In the genomic region with DNA sequence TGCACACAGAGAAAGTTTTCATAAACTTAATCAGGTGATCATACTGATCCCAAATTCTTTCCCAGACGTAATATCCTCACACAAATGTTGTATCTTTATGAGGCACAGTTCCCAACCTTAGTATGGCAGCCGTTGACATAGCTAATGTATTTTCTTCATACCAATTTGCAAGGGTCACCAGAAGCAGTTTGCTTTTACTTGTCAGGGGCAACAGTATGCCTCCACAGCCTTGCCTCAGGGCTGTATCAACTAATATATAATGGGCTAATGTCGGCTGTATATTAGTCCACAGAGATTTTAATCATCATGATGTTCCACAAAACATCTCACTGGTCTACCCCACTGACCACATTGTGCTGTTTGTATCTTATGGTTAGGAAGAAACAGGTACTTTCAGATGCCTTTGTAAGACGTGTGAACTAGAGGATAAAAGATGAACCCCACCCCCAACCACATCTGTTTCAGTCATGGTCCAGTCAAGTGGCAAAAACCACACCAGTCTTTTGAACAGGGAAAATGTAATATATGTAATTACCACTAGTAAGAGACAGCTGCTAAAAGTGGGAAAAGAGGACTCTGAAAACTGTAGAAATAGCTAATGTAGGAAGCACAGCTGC, we compare ENCODE assay signal across 15 cellular contexts. TPM values are rescaled to one million over a fixed set of nuclear protein-coding genes. Genes with fewer than 3 reads are reported as not detected.
DNase-seq lines count a peak whose midpoint lies in the region; ATAC-seq, FAIRE-seq and TF ChIP-seq lines count a peak whose summit lies in the region.
"Had no signal": no experiment of that assay in that cellular context is flagged by ENCODE, and none has a peak within 500 bp of the region (broad histone marks: within the 10 kb centered on the region; RNA-seq: fewer than 3 reads in every experiment).

No MANE protein-coding gene starts in this region.

- no peaks in the 10 kb centered on the region for H3K9me3 ChIP-seq in GM12878 (replicated peaks; ENCODE audit: control insufficient read depth, insufficient read depth, low read length)
- H3K9me3 ChIP-seq: BLaER1 had no signal

- no peaks in the 10 kb centered on the region for H3K27me3 ChIP-seq in GM12878 (replicated peaks in 1 of 2; ENCODE audit: control insufficient read depth in 2 of 2, insufficient read depth in 2 of 2, low read length in 1 of 2)
- H3K27me3 ChIP-seq: BLaER1 had no signal

- H3K79me2 ChIP-seq in GM12878 (ENCODE audit: control insufficient read depth, insufficient read depth, low read length), result no peaks in the 10 kb centered on the region

- CTCF ChIA-PET in GM12878 (lab: Yijun Ruan, JAX), result interaction anchor here (0.6 to 5.6 kb wide), 8 partner anchors 33 to 631 kb away, joined by 3 to 33 read pairs (median 4); no protein-coding TSS in a partner anchor

- no peak overlapping the region for H3K4me3 Mint-ChIP-seq in stimulated activated naive CD8-positive, alpha-beta T cell treated with anti-CD3 and anti-CD28 coated beads, Interleukin-15, Interleukin-2, amounts not matched to agents 100 ng/mL and 50 ng/mL, for 24 hours
- H3K4me3 Mint-ChIP-seq in stimulated activated naive B cell treated with anti-CD40 and anti-IgM and Interleukin-4, amounts not matched to agents 10 μg/mL and 1 μg/mL and 100 μg/mL, for 72 hours, result no peak overlapping the region

- no peak for DNase-seq in stimulated activated naive CD8-positive, alpha-beta T cell treated with anti-CD3 and anti-CD28 coated beads, Interleukin-15, Interleukin-2, amounts not matched to agents 100 U/mL and 50 U/mL, for 24 hours
- DNase-seq in GM12878 (ENCODE audit: low read depth, low spot score) (peak; percentile 24), NCI-H345 (lab: John Stamatoyannopoulos, UW) (no peak), activated gamma-delta T cell treated with Interleukin-2 at 50 U/mL for 16 hours (no peak)
- DNase-seq in activated effector memory CD4-positive, alpha-beta T cell treated with anti-CD3 and anti-CD28 coated beads, Interleukin-2, amount 50 U/mL, for 16 hours, result no peak
- DNase-seq in stimulated activated naive B cell treated with anti-CD40 and anti-IgM and Interleukin-4, amounts not matched to agents 10 μg/mL and 1 μg/mL and 100 μg/mL, for 72 hours, result no peak
- DNase-seq: 8988T, DMS 273 treated with DMSO at 0.1 percent for 48 hours, H7, NCI-H1092, NCI-H69, PC-9 had no signal

- H3K4me3 ChIP-seq in GM12878, result no peak overlapping the region
- H3K4me3 ChIP-seq: BLaER1, PC-9 had no signal

- no peaks in the 10 kb centered on the region for H4K20me1 ChIP-seq in GM12878 (ENCODE audit: control insufficient read depth, insufficient read depth)

- TF ChIP-seq RAD21 in GM12878 (IDR thresholded peaks at IDR 0.05; ENCODE audit: insufficient read depth, low read depth, low read length), result no peak

- TF ChIP-seq EP300 in GM12878 (IDR thresholded peaks at IDR 0.05; ENCODE audit: borderline replicate concordance in 1 of 2, control insufficient read depth in 1 of 2, low read depth in 2 of 2, low read length in 2 of 2), result no peak

- H3K4me1 ChIP-seq in GM12878 (ENCODE audit: control insufficient read depth, insufficient read depth, low read length), result peaks cover 4% of the 10 kb centered on the region; the same call in 1 of the 2 replicates

- no peaks in the 10 kb centered on the region for H3K9me3 Mint-ChIP-seq in stimulated activated naive CD8-positive, alpha-beta T cell treated with anti-CD3 and anti-CD28 coated beads, Interleukin-15, Interleukin-2, amounts not matched to agents 100 ng/mL and 50 ng/mL, for 24 hours
- no peaks in the 10 kb centered on the region for H3K9me3 Mint-ChIP-seq in stimulated activated naive B cell treated with anti-CD40 and anti-IgM and Interleukin-4, amounts not matched to agents 10 μg/mL and 1 μg/mL and 100 μg/mL, for 72 hours

- peak overlapping the region; percentile 10 for H3K27ac Mint-ChIP-seq in stimulated activated naive CD8-positive, alpha-beta T cell treated with anti-CD3 and anti-CD28 coated beads, Interleukin-15, Interleukin-2, amounts not matched to agents 100 ng/mL and 50 ng/mL, for 24 hours
- H3K27ac Mint-ChIP-seq in stimulated activated naive B cell treated with anti-CD40 and anti-IgM and Interleukin-4, amounts not matched to agents 10 μg/mL and 1 μg/mL and 100 μg/mL, for 72 hours, result no peak overlapping the region

- TF ChIP-seq POLR2A in GM12878 (IDR thresholded peaks at IDR 0.05; ENCODE audit: low read depth, low read length), result no peak

- no peak for FAIRE-seq in GM12878 (lab: Jason Lieb, UNC)

- H3K4me2 ChIP-seq in GM12878 (ENCODE audit: control insufficient read depth, insufficient read depth), result no peak overlapping the region
- H3K4me2 ChIP-seq: BLaER1, PC-9 had no signal

- H3K9ac ChIP-seq in GM12878 (ENCODE audit: control insufficient read depth, insufficient read depth, low read length), result no peak overlapping the region
- H3K9ac ChIP-seq: BLaER1 had no signal

- H3K36me3 ChIP-seq in GM12878 (ENCODE audit: control insufficient read depth in 2 of 2, insufficient read depth in 2 of 2, low read length in 1 of 2), result peaks cover 0 to 8% of the 10 kb centered on the region in 2 experiments

- ATAC-seq in stimulated activated naive CD8-positive, alpha-beta T cell treated with anti-CD3 and anti-CD28 coated beads, Interleukin-15, Interleukin-2, amounts not matched to agents 100 U/mL and 50 U/mL, for 24 hours, result no peak
- ATAC-seq in HG02938 (IDR thresholded peaks at IDR 0.05; ENCODE audit: unreplicated experiment) (peak; percentile 72), GM12878 (peak; percentile 88)
- ATAC-seq in stimulated activated naive B cell treated with anti-CD40 and anti-IgM and Interleukin-4, amounts not matched to agents 10 μg/mL and 1 μg/mL and 100 μg/mL, for 72 hours (replicated peaks), result no peak

- H2AFZ ChIP-seq in GM12878 (ENCODE audit: control insufficient read depth, low read depth, low read length), result no peak overlapping the region
- H2AFZ ChIP-seq: PC-9 had no signal

- no peak overlapping the region for H3K27ac ChIP-seq in GM12878 (ENCODE audit: control insufficient read depth, insufficient read depth)
- H3K27ac ChIP-seq: BLaER1, PC-9 had no signal

- intact Hi-C loops in GM12878 (cut with micrococcal nuclease; ENCODE audit: unreplicated experiment), result loop anchor here (5.0 to 10.0 kb wide), 3 partner anchors 32 to 865 kb away; no protein-coding TSS in a partner anchor

- POLR2A ChIA-PET in GM12878 (lab: Charles Lee), result no interaction called here

- no peaks in the 10 kb centered on the region for H3K4me1 Mint-ChIP-seq in stimulated activated naive CD8-positive, alpha-beta T cell treated with anti-CD3 and anti-CD28 coated beads, Interleukin-15, Interleukin-2, amounts not matched to agents 100 ng/mL and 50 ng/mL, for 24 hours (ENCODE audit: low read depth)
- H3K4me1 Mint-ChIP-seq in stimulated activated naive B cell treated with anti-CD40 and anti-IgM and Interleukin-4, amounts not matched to agents 10 μg/mL and 1 μg/mL and 100 μg/mL, for 72 hours, result no peaks in the 10 kb centered on the region

- TF ChIP-seq CTCF in GM12878 (IDR thresholded peaks at IDR 0.05 in 2 of 3, conservative IDR thresholded peaks at IDR 0.05 in 1 of 3; ENCODE audit: control insufficient read depth in 2 of 3, extremely low read depth in 1 of 3, insufficient read depth in 1 of 3, low read depth in 3 of 3, low read length in 3 of 3), result no peak

- BruUV-seq in GM12878 (replicated peaks; lab: Mats Ljungman, UMichigan), result no TSS peak

- WGBS in GM12878 (ENCODE audit: insufficient coverage, insufficient replicate concordance, low lambda C conversion rate, missing lambda C conversion rate), result 62% methylated on average over 4 of the region's 4 CpGs

- no peaks in the 10 kb centered on the region for H3K27me3 Mint-ChIP-seq in stimulated activated naive CD8-positive, alpha-beta T cell treated with anti-CD3 and anti-CD28 coated beads, Interleukin-15, Interleukin-2, amounts not matched to agents 100 ng/mL and 50 ng/mL, for 24 hours
- no peaks in the 10 kb centered on the region for H3K27me3 Mint-ChIP-seq in stimulated activated naive B cell treated with anti-CD40 and anti-IgM and Interleukin-4, amounts not matched to agents 10 μg/mL and 1 μg/mL and 100 μg/mL, for 72 hours

- in situ Hi-C loops in GM12878 (cut with MboI), result loop anchor here (5.0 kb wide), 1 partner anchor 357 kb away; no protein-coding TSS in a partner anchor

- SMC1A ChIA-PET in GM12878 (lab: Charles Lee; ENCODE audit: uncharacterized antibody, unreplicated experiment), result interaction anchor here (0.8 to 3.0 kb wide), 9 partner anchors 14 to 504 kb away, joined by 3 to 17 read pairs (median 4); no protein-coding TSS in a partner anchor

- H3K36me3 Mint-ChIP-seq in stimulated activated naive CD8-positive, alpha-beta T cell treated with anti-CD3 and anti-CD28 coated beads, Interleukin-15, Interleukin-2, amounts not matched to agents 100 ng/mL and 50 ng/mL, for 24 hours (ENCODE audit: low read depth), result peaks cover 44% of the 10 kb centered on the region
- H3K36me3 Mint-ChIP-seq in stimulated activated naive B cell treated with anti-CD40 and anti-IgM and Interleukin-4, amounts not matched to agents 10 μg/mL and 1 μg/mL and 100 μg/mL, for 72 hours, result peaks cover 25 to 49% of the 10 kb centered on the region in 2 donors

- RAD21 ChIA-PET in GM12878 (lab: Charles Lee; ENCODE audit: unreplicated experiment), result interaction anchor here (1.7 to 1.9 kb wide), 2 partner anchors 327 to 355 kb away, joined by 5 to 7 read pairs; no protein-coding TSS in a partner anchor

RNA-seq across cellular contexts. Expression of a gene that starts 55.2 kb away (rescaled TPM):
- total RNA-seq in GM12878 (2013; cell fraction: nucleolus; rRNA removed), result 13.1 and 14.4 TPM in 2 replicates
- 3.4 and 4.0 TPM in 2 replicates for total RNA-seq in GM12878 (2014; rRNA removed)
- total RNA-seq in GM12878 (2014; rRNA removed; fragmentation: Illumina TruSeq; extraction: Trizol), result 4.7 and 5.0 TPM in 2 replicates
- total RNA-seq in GM12878 (2021), result 6.6 and 8.4 TPM in 2 replicates
- polyA plus RNA-seq in GM12878 (2011; ENCODE audit: low read depth), result 0.73 TPM
- polyA plus RNA-seq in GM12878 (2011; rRNA removed), result 3.8 and 4.9 TPM in 2 replicates
- polyA plus RNA-seq in GM12878 (2011; cell fraction: cytosol; rRNA removed), result 1.6 and 2.4 TPM in 2 replicates
- polyA plus RNA-seq in GM12878 (2011; cell fraction: nucleus; rRNA removed), result 3.2 and 4.2 TPM in 2 replicates
- polyA plus RNA-seq in GM12878 (2012), result 1.1 and 1.2 TPM in 2 replicates
- polyA plus RNA-seq in GM12878 (2014; fragmentation: Illumina TruSeq; extraction: Trizol), result 1.4 and 1.6 TPM in 2 replicates
- polyA plus RNA-seq in GM12878 (2014; fragmentation: Nextera tagmentation; extraction: Ambion mirVana), result 1 to 10 TPM in 1 of 2 experiments, under 1 TPM in 1; 0.42 to 1.2 TPM
- polyA plus RNA-seq in GM12878 (2014; rRNA removed), result 1.8 and 2.1 TPM in 2 replicates
- 1 to 10 TPM; 2.0 to 3.0 TPM for polyA plus RNA-seq in GM12878 (2016; fragmentation: Nextera tagmentation; extraction: Ambion mirVana)
- polyA minus RNA-seq in GM12878 (2011; rRNA and poly(A)+ RNA removed), result 6.4 and 9.9 TPM in 2 replicates
- 4.5 and 6.0 TPM in 2 replicates for polyA minus RNA-seq in GM12878 (2011; cell fraction: cytosol; rRNA and poly(A)+ RNA removed)
- 3.7 and 9.3 TPM in 2 replicates for polyA minus RNA-seq in GM12878 (2011; cell fraction: nucleus; rRNA and poly(A)+ RNA removed)

Comparison
In these comparisons a context has a peak if more than half of its experiments do, and no peak if none do; other contexts are left out.
1. ATAC-seq: peak in HG02938 (single experiment) and GM12878 (single experiment); none in stimulated activated naive CD8-positive, alpha-beta T cell treated with anti-CD3 and anti-CD28 coated beads, Interleukin-15, Interleukin-2, amounts not matched to agents 100 U/mL and 50 U/mL, for 24 hours (single experiment) and stimulated activated naive B cell treated with anti-CD40 and anti-IgM and Interleukin-4, amounts not matched to agents 10 μg/mL and 1 μg/mL and 100 μg/mL, for 72 hours (0 of 2).